In genomic region chr14:30270200-30271161, GRCh38 we compare ENCODE assay signal across 8 cellular contexts.
DNase-seq lines count a peak whose midpoint lies in the region; ATAC-seq, FAIRE-seq and TF ChIP-seq lines count a peak whose summit lies in the region.

No MANE protein-coding gene starts in this region.

- peak; percentile 100 for ATAC-seq in GM21526 (IDR thresholded peaks at IDR 0.05; ENCODE audit: low FRiP score, unreplicated experiment)

- no peaks in the 10 kb centered on the region for H4K20me1 ChIP-seq in fibroblast of lung (ENCODE audit: control insufficient read depth, extremely low read depth, insufficient read depth, low read length)

- no peak overlapping the region for H3K27ac Mint-ChIP-seq in nephron

- H3K4me3 ChIP-seq in fibroblast of lung (replicated peaks in 1 of 4; ENCODE audit: control extremely low read depth in 1 of 4, insufficient read depth in 1 of 4, low read depth in 3 of 4, low read length in 4 of 4) (peak overlapping the region in 3 of 4 experiments; percentile 21 to 48 (median 27)), stomach smooth muscle (ENCODE audit: low read length in 2 of 2) (peak overlapping the region; percentile 47 to 61)

- H3K9me3 ChIP-seq in fibroblast of lung (ENCODE audit: control insufficient read depth, insufficient read depth, low read depth, low read length) (no peaks in the 10 kb centered on the region), stomach smooth muscle (ENCODE audit: control insufficient read depth in 2 of 2, low read length in 2 of 2) (no peaks in the 10 kb centered on the region)

- peak; percentile 97 for FAIRE-seq in HTR-8/SVneo (lab: Jason Lieb, UNC)

- H3K4me1 ChIP-seq in fibroblast of lung (ENCODE audit: control insufficient read depth, extremely low read depth, insufficient read depth, low read length) (no peaks in the 10 kb centered on the region), stomach smooth muscle (ENCODE audit: control insufficient read depth, insufficient read depth, low read length) (no peaks in the 10 kb centered on the region)

- DNase-seq in DMS153 (lab: John Stamatoyannopoulos, UW): peak; percentile 73
- peak; percentile 81 for DNase-seq in HTR-8/SVneo (ENCODE audit: insufficient read length, low spot score)
- peak; percentile 38 for DNase-seq in NOMO-1 treated with DMSO at 0.1 percent for 48 hours (lab: John Stamatoyannopoulos, UW; ENCODE audit: unreplicated experiment)
- DNase-seq in activated T-cell treated with anti-CD3 and anti-CD28 coated beads for 24 hours (ENCODE audit: low read depth): peak; percentile 36
- DNase-seq in fibroblast of lung (ENCODE audit: low read depth in 2 of 2): peak; percentile 74 to 87

- no peaks in the 10 kb centered on the region for H3K79me2 ChIP-seq in fibroblast of lung (ENCODE audit: control insufficient read depth, insufficient read depth, low read length)

- peak overlapping the region; percentile 85 for H2AFZ ChIP-seq in fibroblast of lung (ENCODE audit: low read length)

- no peaks in the 10 kb centered on the region for H3K36me3 Mint-ChIP-seq in nephron (ENCODE audit: low read depth)

- H3K36me3 ChIP-seq in fibroblast of lung (ENCODE audit: control insufficient read depth, insufficient read depth, low read length): no peaks in the 10 kb centered on the region
- no peaks in the 10 kb centered on the region for H3K36me3 ChIP-seq in stomach smooth muscle (ENCODE audit: control insufficient read depth in 2 of 2, insufficient read depth in 2 of 2, low read length in 2 of 2)

- H3K27me3 ChIP-seq in fibroblast of lung (ENCODE audit: control insufficient read depth, insufficient read depth, low read length) (no peaks in the 10 kb centered on the region), stomach smooth muscle (ENCODE audit: control insufficient read depth in 1 of 2, insufficient read depth in 2 of 2, low read length in 2 of 2) (peaks cover 0 to 2% of the 10 kb centered on the region in 2 donors)

- H3K9ac ChIP-seq in fibroblast of lung (ENCODE audit: insufficient read depth, low read length) (no peak overlapping the region), stomach smooth muscle (ENCODE audit: low read length in 2 of 2) (no peak overlapping the region)

- peak overlapping the region; percentile 64 to 76 (median 72) for H3K4me3 Mint-ChIP-seq in nephron

- H3K27ac ChIP-seq in fibroblast of lung (ENCODE audit: insufficient read depth, low read length) (no peak overlapping the region), stomach smooth muscle (ENCODE audit: low read length) (no peak overlapping the region)

- peaks cover 26% of the 10 kb centered on the region for H3K4me1 Mint-ChIP-seq in nephron

- peak overlapping the region; percentile 51 for H3K4me2 ChIP-seq in fibroblast of lung (ENCODE audit: extremely low read depth, insufficient read depth, low read length)

- H3K9me3 Mint-ChIP-seq in nephron: no peaks in the 10 kb centered on the region

- TF ChIP-seq CTCF in fibroblast of lung (conservative IDR thresholded peaks at IDR 0.05 in 1 of 2, IDR thresholded peaks at IDR 0.05 in 1 of 2; ENCODE audit: low read depth in 1 of 2, low read length in 2 of 2) (peak; percentile 92 to 97), nephron (IDR thresholded peaks at IDR 0.05; ENCODE audit: unreplicated experiment in 3 of 3) (peak; percentile 79 to 86 (median 82))

- H3K27me3 Mint-ChIP-seq in nephron (ENCODE audit: low read depth): no peaks in the 10 kb centered on the region
